Comparison of ENCODE assay signal across 15 cellular contexts in genomic region chr1:235045034-235045690, GRCh38.
DNase-seq lines count a peak whose midpoint lies in the region; FAIRE-seq and TF ChIP-seq lines count a peak whose summit lies in the region.
"Had no signal": no experiment of that assay in that cellular context is flagged by ENCODE, and none has a peak within 500 bp of the region (broad histone marks: within the 10 kb centered on the region; RNA-seq: fewer than 3 reads in every experiment).

No MANE protein-coding gene starts in this region.

- H3K27me3 ChIP-seq in neural progenitor cell = no peaks in the 10 kb centered on the region
- H3K27me3 ChIP-seq: SJCRH30 had no signal

- no peaks in the 10 kb centered on the region for H3K9me3 ChIP-seq in kidney (ENCODE audit: control insufficient read depth in 1 of 2, low read length in 2 of 2)
- H3K9me3 ChIP-seq in neural progenitor cell (ENCODE audit: low read depth) = no peaks in the 10 kb centered on the region
- H3K9me3 ChIP-seq: SJCRH30 had no signal

- intact Hi-C loops in activated T-helper 2 cell treated with anti-CD3 and anti-CD28 coated beads, Interferon-gamma antibody, Interleukin-2, Interleukin-4, amounts not matched to agents 10 μg/mL and 5 μg/mL and 100 μg/mL, durations not matched to agents 14 hours and 24 hours and 36 hours (cut with micrococcal nuclease) = no loop called here
- intact Hi-C loops in kidney (cut with DNase I) (no loop called here), MCF 10A (cut with micrococcal nuclease) (no loop called here)

- H3K9me3 Mint-ChIP-seq in activated T-helper 2 cell treated with anti-CD3 and anti-CD28 coated beads, Interferon-gamma antibody, Interleukin-2, Interleukin-4, amounts not matched to agents 10 μg/mL and 5 μg/mL and 100 μg/mL, durations not matched to agents 14 hours and 24 hours and 36 hours = no peaks in the 10 kb centered on the region
- H3K9me3 Mint-ChIP-seq in MCF 10A (ENCODE audit: unreplicated experiment) (no peaks in the 10 kb centered on the region), neural progenitor cell (peaks cover 9% of the 10 kb centered on the region)
- H3K9me3 Mint-ChIP-seq: naive thymus-derived CD8-positive, alpha-beta T cell had no signal

- H3K4me3 ChIP-seq in kidney (ENCODE audit: low read length in 2 of 2) (no peak overlapping the region), neural progenitor cell (no peak overlapping the region)
- H3K4me3 ChIP-seq: SJCRH30 had no signal

- H3K27ac ChIP-seq in kidney (ENCODE audit: low read depth in 2 of 2, low read length in 2 of 2) = no peak overlapping the region
- no peak overlapping the region for H3K27ac ChIP-seq in caudate nucleus (ENCODE audit: low read depth, low read length)
- no peak overlapping the region for H3K27ac ChIP-seq in neural progenitor cell
- H3K27ac ChIP-seq: SJCRH30 had no signal

- no peaks in the 10 kb centered on the region for H3K27me3 Mint-ChIP-seq in activated T-helper 2 cell treated with anti-CD3 and anti-CD28 coated beads, Interferon-gamma antibody, Interleukin-2, Interleukin-4, amounts not matched to agents 10 μg/mL and 5 μg/mL and 100 μg/mL, durations not matched to agents 14 hours and 24 hours and 36 hours (ENCODE audit: low read depth)
- H3K27me3 Mint-ChIP-seq in MCF 10A (ENCODE audit: insufficient read depth, unreplicated experiment) (no peaks in the 10 kb centered on the region), neural progenitor cell (ENCODE audit: insufficient read depth, low read depth) (peaks cover 4% of the 10 kb centered on the region)
- H3K27me3 Mint-ChIP-seq: activated CD8-positive, alpha-beta memory T cell treated with anti-CD3 and anti-CD28 coated beads, Interleukin-2, amount 10 ng/mL, durations not matched to agents 7 days and 5 days; naive thymus-derived CD8-positive, alpha-beta T cell had no signal

- no peaks in the 10 kb centered on the region for H4K20me1 ChIP-seq in neural progenitor cell (ENCODE audit: low read depth)

- POLR2A ChIA-PET in MCF 10A (lab: Yijun Ruan, JAX) = interaction anchor here (1.1 kb wide), 1 partner anchor 34 kb away, joined by 3 read pairs; no protein-coding TSS in a partner anchor

- no peaks in the 10 kb centered on the region for H3K79me2 ChIP-seq in neural progenitor cell (ENCODE audit: low read depth)

- CTCF ChIA-PET in MCF 10A (lab: Yijun Ruan, JAX) = interaction anchor here (0.6 kb wide), 1 partner anchor 171 kb away, joined by 3 read pairs; no protein-coding TSS in a partner anchor

- TF ChIP-seq CTCF in kidney (IDR thresholded peaks at IDR 0.05; ENCODE audit: borderline replicate concordance, extremely low read depth, insufficient read depth) = no peak
- no peak for TF ChIP-seq CTCF in MCF 10A (IDR thresholded peaks at IDR 0.05; ENCODE audit: unreplicated experiment)
- TF ChIP-seq CTCF in neural progenitor cell (IDR thresholded peaks at IDR 0.05) = no peak

- peaks cover 57% of the 10 kb centered on the region for H3K4me1 Mint-ChIP-seq in activated T-helper 2 cell treated with anti-CD3 and anti-CD28 coated beads, Interferon-gamma antibody, Interleukin-2, Interleukin-4, amounts not matched to agents 10 μg/mL and 5 μg/mL and 100 μg/mL, durations not matched to agents 14 hours and 24 hours and 36 hours (ENCODE audit: low read depth)
- H3K4me1 Mint-ChIP-seq in MCF 10A (ENCODE audit: insufficient read depth, unreplicated experiment) = peaks cover 11% of the 10 kb centered on the region
- peaks cover 24% of the 10 kb centered on the region for H3K4me1 Mint-ChIP-seq in neural progenitor cell

- H3F3A ChIP-seq in neural progenitor cell (ENCODE audit: low read depth) = no peaks in the 10 kb centered on the region

- peak overlapping the region; percentile 89 for H3K27ac Mint-ChIP-seq in activated T-helper 2 cell treated with anti-CD3 and anti-CD28 coated beads, Interferon-gamma antibody, Interleukin-2, Interleukin-4, amounts not matched to agents 10 μg/mL and 5 μg/mL and 100 μg/mL, durations not matched to agents 14 hours and 24 hours and 36 hours
- H3K27ac Mint-ChIP-seq in MCF 10A (ENCODE audit: low read depth, unreplicated experiment) (no peak overlapping the region), neural progenitor cell (no peak overlapping the region)

- BruUV-seq in MCF 10A (replicated peaks; lab: Mats Ljungman, UMichigan) = no TSS peak

- H3K4me1 ChIP-seq in kidney (ENCODE audit: control insufficient read depth in 1 of 2, insufficient read depth in 1 of 2, low read depth in 1 of 2, low read length in 2 of 2) (peaks cover 0 to 6% of the 10 kb centered on the region in 2 donors), neural progenitor cell (peaks cover 6% of the 10 kb centered on the region)

- H3K36me3 ChIP-seq in kidney (ENCODE audit: control insufficient read depth in 1 of 2, insufficient read depth in 2 of 2, low read length in 2 of 2) (no peaks in the 10 kb centered on the region), neural progenitor cell (no peaks in the 10 kb centered on the region)
- H3K36me3 ChIP-seq: SJCRH30 had no signal

- no peak overlapping the region for H2AFZ ChIP-seq in neural progenitor cell (replicated peaks)

- peak; percentile 44 for DNase-seq in AG08395 (ENCODE audit: low spot score)
- DNase-seq in EL = peak; percentile 51
- no peak for DNase-seq in activated T-helper 2 cell treated with anti-CD3 and anti-CD28 coated beads, Interferon-gamma antibody, Interleukin-2, Interleukin-4, amounts not matched to agents 10 μg/mL and 5 μg/mL and 100 μg/mL, durations not matched to agents 14 hours and 24 hours and 36 hours (ENCODE audit: low spot score)
- peak; percentile 45 for DNase-seq in kidney
- DNase-seq in MCF 10A (ENCODE audit: unreplicated experiment) = no peak
- no peak for DNase-seq in T-helper 9 cell
- DNase-seq in caudate nucleus (lab: John Stamatoyannopoulos, UW) = no peak
- DNase-seq in neural progenitor cell (ENCODE audit: low spot score) = no peak
- DNase-seq: activated CD8-positive, alpha-beta memory T cell treated with anti-CD3 and anti-CD28 coated beads, Interleukin-2, amount 10 ng/mL, durations not matched to agents 7 days and 5 days; activated naive CD4-positive, alpha-beta T cell treated with anti-CD3 and anti-CD28 coated beads, Interleukin-2, amount 50 U/mL, for 16 hours; effector memory CD4-positive, alpha-beta T cell; naive thymus-derived CD8-positive, alpha-beta T cell; NCI-H1930; NCI-H510A treated with DMSO at 0.1 percent for 48 hours; SJCRH30 had no signal

- no peak for FAIRE-seq in kidney (lab: Jason Lieb, UNC)

- H3K4me3 Mint-ChIP-seq in activated T-helper 2 cell treated with anti-CD3 and anti-CD28 coated beads, Interferon-gamma antibody, Interleukin-2, Interleukin-4, amounts not matched to agents 10 μg/mL and 5 μg/mL and 100 μg/mL, durations not matched to agents 14 hours and 24 hours and 36 hours (ENCODE audit: low read depth) = no peak overlapping the region
- H3K4me3 Mint-ChIP-seq in MCF 10A (ENCODE audit: unreplicated experiment) (no peak overlapping the region), neural progenitor cell (no peak overlapping the region)
- H3K4me3 Mint-ChIP-seq: activated CD8-positive, alpha-beta memory T cell treated with anti-CD3 and anti-CD28 coated beads, Interleukin-2, amount 10 ng/mL, durations not matched to agents 7 days and 5 days; naive thymus-derived CD8-positive, alpha-beta T cell had no signal

- no peak overlapping the region for H3K4me2 ChIP-seq in neural progenitor cell

- H3K9ac ChIP-seq in kidney (ENCODE audit: low read length in 2 of 2) (no peak overlapping the region), neural progenitor cell (no peak overlapping the region)

- no peaks in the 10 kb centered on the region for H3K36me3 Mint-ChIP-seq in activated T-helper 2 cell treated with anti-CD3 and anti-CD28 coated beads, Interferon-gamma antibody, Interleukin-2, Interleukin-4, amounts not matched to agents 10 μg/mL and 5 μg/mL and 100 μg/mL, durations not matched to agents 14 hours and 24 hours and 36 hours (ENCODE audit: low read depth)
- H3K36me3 Mint-ChIP-seq in MCF 10A (ENCODE audit: insufficient read depth, unreplicated experiment) = no peaks in the 10 kb centered on the region
- no peaks in the 10 kb centered on the region for H3K36me3 Mint-ChIP-seq in neural progenitor cell
- H3K36me3 Mint-ChIP-seq: activated CD8-positive, alpha-beta memory T cell treated with anti-CD3 and anti-CD28 coated beads, Interleukin-2, amount 10 ng/mL, durations not matched to agents 7 days and 5 days; naive thymus-derived CD8-positive, alpha-beta T cell had no signal

Comparison
In these comparisons a context has a peak if more than half of its experiments do, and no peak if none do; other contexts are left out.
1. DNase-seq: peak in AG08395 (single experiment), EL (single experiment) and kidney (single experiment); none in activated T-helper 2 cell treated with anti-CD3 and anti-CD28 coated beads, Interferon-gamma antibody, Interleukin-2, Interleukin-4, amounts not matched to agents 10 μg/mL and 5 μg/mL and 100 μg/mL, durations not matched to agents 14 hours and 24 hours and 36 hours (single experiment), MCF 10A (single experiment), T-helper 9 cell (single experiment), caudate nucleus (0 of 61) and neural progenitor cell (single experiment).